In the genomic region with DNA sequence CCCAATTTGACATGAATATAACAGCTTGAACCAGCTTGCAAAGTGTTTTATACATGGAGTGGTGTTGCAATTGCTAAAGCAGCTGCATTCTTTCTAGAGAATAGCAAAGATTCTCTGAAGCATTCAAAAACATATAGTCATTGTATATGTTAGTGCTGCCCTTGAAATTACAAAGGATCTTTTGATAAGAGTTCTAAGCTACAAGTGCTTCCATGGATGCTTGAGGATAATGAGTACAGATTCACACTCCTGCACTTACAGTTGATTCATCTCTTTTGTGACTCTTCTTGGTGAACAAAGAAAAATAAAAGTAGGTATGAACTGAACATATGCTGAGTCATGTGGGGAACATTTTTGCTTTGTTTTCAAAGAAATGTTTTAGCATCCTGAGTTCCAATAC, we compare ENCODE assay signal across 15 cellular contexts.
DNase-seq lines count a peak whose midpoint lies in the region; ATAC-seq, FAIRE-seq and TF ChIP-seq lines count a peak whose summit lies in the region.
"Had no signal": no experiment of that assay in that cellular context is flagged by ENCODE, and none has a peak within 500 bp of the region (broad histone marks: within the 10 kb centered on the region; RNA-seq: fewer than 3 reads in every experiment).

No MANE protein-coding gene starts in this region.

- no peaks in the 10 kb centered on the region for H3K79me2 ChIP-seq in HepG2 (ENCODE audit: insufficient read depth, low read length)

- no peak overlapping the region for H3K4me3 ChIP-seq in HepG2 (replicated peaks in 1 of 3; ENCODE audit: insufficient read depth in 1 of 3, low read depth in 2 of 3, low read length in 3 of 3)
- H3K4me3 ChIP-seq in right lobe of liver: no peak overlapping the region
- H3K4me3 ChIP-seq in fibroblast of mammary gland (ENCODE audit: control insufficient read depth, low read depth, low read length): no peak overlapping the region
- H3K4me3 ChIP-seq: SJCRH30 had no signal

- intact Hi-C loops in HepG2 (cut with micrococcal nuclease; ENCODE audit: unreplicated experiment) (no loop called here), right lobe of liver (cut with DNase I) (no loop called here), left cardiac atrium (cut with DNase I) (no loop called here)

- no peaks in the 10 kb centered on the region for H3K36me3 ChIP-seq in HepG2 (replicated peaks in 1 of 2; ENCODE audit: control insufficient read depth in 1 of 2, insufficient read depth in 2 of 2, low read length in 2 of 2)
- H3K36me3 ChIP-seq in right lobe of liver: no peaks in the 10 kb centered on the region
- H3K36me3 ChIP-seq: SJCRH30 had no signal

- TF ChIP-seq POLR2A in HepG2 (IDR thresholded peaks at IDR 0.05; ENCODE audit: insufficient read depth in 1 of 2, low read depth in 2 of 2, low read length in 2 of 2) (no peak), right lobe of liver (IDR thresholded peaks at IDR 0.05) (no peak)

- H3K27me3 ChIP-seq in HepG2 (ENCODE audit: control insufficient read depth in 1 of 2, insufficient read depth in 2 of 2, low read length in 2 of 2) (no peaks in the 10 kb centered on the region), right lobe of liver (no peaks in the 10 kb centered on the region)
- H3K27me3 ChIP-seq: SJCRH30 had no signal

- peaks cover 5% of the 10 kb centered on the region; the same call in 1 of the 2 replicates for H3K9me3 ChIP-seq in HepG2 (ENCODE audit: low read length)
- peaks cover 0 to 2% (median 0%) of the 10 kb centered on the region in 4 donors for H3K9me3 ChIP-seq in right lobe of liver
- H3K9me3 ChIP-seq: SJCRH30 had no signal

- TF ChIP-seq EP300 in HepG2 (IDR thresholded peaks at IDR 0.05; ENCODE audit: low read depth in 2 of 2, low read length in 2 of 2): no peak
- TF ChIP-seq EP300 in HepG2 (CRISPR knock-in tag; IDR thresholded peaks at IDR 0.05; ENCODE audit: borderline replicate concordance): no peak

- DNase-seq in HepG2 (ENCODE audit: low spot score) (no peak), right lobe of liver (no peak), SK-MEL-5 (ENCODE audit: low read depth, low spot score) (peak; percentile 76), fibroblast of mammary gland (ENCODE audit: low read depth) (peak; percentile 55), SIG-M5 treated with dmso at 0.1 percent for 504 hours (lab: John Stamatoyannopoulos, UW; ENCODE audit: unreplicated experiment) (no peak), cortex of kidney (lab: John Stamatoyannopoulos, UW) (no peak), NCI-H774 (lab: John Stamatoyannopoulos, UW) (no peak), left cardiac atrium (no peak)
- DNase-seq: ACHN; activated CD8-positive, alpha-beta T cell treated with anti-CD3 and anti-CD28 coated beads, Interleukin-2, amount 10 ng/mL, durations not matched to agents 7 days and 5 days; DMS53; NCI-H1694; SJCRH30; stimulated activated CD4-positive, alpha-beta T cell treated with anti-CD3 and anti-CD28 coated beads, Interleukin-15, amount 100 ng/mL, for 24 hours had no signal

- POLR2A ChIA-PET in HepG2 (lab: Yijun Ruan, JAX): no interaction called here

- H3K27ac ChIP-seq in HepG2 (ENCODE audit: extremely low read length, insufficient read depth, low read length) (no peak overlapping the region), right lobe of liver (no peak overlapping the region)
- H3K27ac ChIP-seq: SJCRH30 had no signal

- BruUV-seq in HepG2 (replicated peaks; lab: Mats Ljungman, UMichigan): no TSS peak

- CTCF ChIA-PET in HepG2 (lab: Yijun Ruan, JAX; ENCODE audit: low intra/inter-chr PET ratio, low total read pairs): no interaction called here

- TF ChIP-seq CTCF in HepG2 (CRISPR knock-in tag; IDR thresholded peaks at IDR 0.05) (no peak), right lobe of liver (IDR thresholded peaks at IDR 0.05) (no peak), fibroblast of mammary gland (conservative IDR thresholded peaks at IDR 0.05; ENCODE audit: control insufficient read depth, insufficient read depth, low read depth, low read length) (no peak)

- no peak overlapping the region for H3K9ac ChIP-seq in HepG2 (ENCODE audit: insufficient read depth, low read depth, low read length)

- in situ Hi-C loops in HepG2 (cut with HindIII; ENCODE audit: extremely low pct_ligation_motif_present, low pct_unique_long_range_greater_than_20kb) (no loop called here), SK-MEL-5 (cut with HindIII; ENCODE audit: low pct_unique_long_range_greater_than_20kb, low sequenced_read_pairs) (no loop called here)

- ATAC-seq in HepG2 (no peak), right lobe of liver (no peak), left cardiac atrium (no peak)
- ATAC-seq: activated CD8-positive, alpha-beta T cell treated with anti-CD3 and anti-CD28 coated beads, Interleukin-2, amount 10 ng/mL, durations not matched to agents 7 days and 5 days had no signal

- no peak for TF ChIP-seq RAD21 in HepG2 (CRISPR knock-in tag; IDR thresholded peaks at IDR 0.05)

- FAIRE-seq in HepG2 (lab: Jason Lieb, UNC): no peak
- FAIRE-seq: endometrium had no signal

- no peak overlapping the region for H3K4me2 ChIP-seq in HepG2 (ENCODE audit: low read depth, low read length)

- no peak overlapping the region for H2AFZ ChIP-seq in HepG2 (ENCODE audit: low read length)

- H3K4me1 ChIP-seq in HepG2 (ENCODE audit: insufficient read depth, low read length): no peaks in the 10 kb centered on the region
- H3K4me1 ChIP-seq in right lobe of liver: no peaks in the 10 kb centered on the region
- H3K4me1 ChIP-seq: SJCRH30 had no signal

- no peaks in the 10 kb centered on the region for H4K20me1 ChIP-seq in HepG2 (ENCODE audit: insufficient read depth, low read length)

TF ChIP-seq in HepG2, 621 proteins besides CTCF, POLR2A, EP300 and RAD21:
- no peak for TF ChIP-seq MIER2 (CRISPR knock-in tag; IDR thresholded peaks at IDR 0.05)
- TF ChIP-seq NFE2L2 (IDR thresholded peaks at IDR 0.05; ENCODE audit: low read length): peak; percentile 67
- no peak for TF ChIP-seq HOXA7 (CRISPR knock-in tag; IDR thresholded peaks at IDR 0.05)
- TF ChIP-seq, protein P1, sequence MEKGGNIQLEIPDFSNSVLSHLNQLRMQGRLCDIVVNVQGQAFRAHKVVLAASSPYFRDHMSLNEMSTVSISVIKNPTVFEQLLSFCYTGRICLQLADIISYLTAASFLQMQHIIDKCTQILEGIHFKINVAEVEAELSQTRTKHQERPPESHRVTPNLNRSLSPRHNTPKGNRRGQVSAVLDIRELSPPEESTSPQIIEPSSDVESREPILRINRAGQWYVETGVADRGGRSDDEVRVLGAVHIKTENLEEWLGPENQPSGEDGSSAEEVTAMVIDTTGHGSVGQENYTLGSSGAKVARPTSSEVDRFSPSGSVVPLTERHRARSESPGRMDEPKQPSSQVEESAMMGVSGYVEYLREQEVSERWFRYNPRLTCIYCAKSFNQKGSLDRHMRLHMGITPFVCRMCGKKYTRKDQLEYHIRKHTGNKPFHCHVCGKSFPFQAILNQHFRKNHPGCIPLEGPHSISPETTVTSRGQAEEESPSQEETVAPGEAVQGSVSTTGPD (CRISPR knock-in tag; IDR thresholded peaks at IDR 0.05): no peak
- TF ChIP-seq, protein P2, sequence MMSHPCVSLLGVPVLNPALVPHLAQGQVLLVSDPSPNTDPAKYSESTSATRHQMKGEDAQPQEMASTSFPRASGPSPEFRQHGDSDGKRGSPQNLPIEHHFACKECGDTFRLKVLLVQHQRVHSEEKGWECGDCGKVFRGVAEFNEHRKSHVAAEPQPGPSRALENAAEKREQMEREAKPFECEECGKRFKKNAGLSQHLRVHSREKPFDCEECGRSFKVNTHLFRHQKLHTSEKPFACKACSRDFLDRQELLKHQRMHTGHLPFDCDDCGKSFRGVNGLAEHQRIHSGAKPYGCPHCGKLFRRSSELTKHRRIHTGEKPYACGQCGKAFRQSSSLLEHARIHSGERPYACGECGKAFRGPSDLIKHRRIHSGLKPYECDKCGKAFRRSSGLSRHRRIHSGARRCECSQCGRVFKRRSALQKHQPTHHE (CRISPR knock-in tag; IDR thresholded peaks at IDR 0.05; ENCODE audit: borderline replicate concordance): no peak

Comparison
In these comparisons a context has a peak if more than half of its experiments do, and no peak if none do; other contexts are left out.
1. DNase-seq: peak in SK-MEL-5 (single experiment) and fibroblast of mammary gland (single experiment); none in HepG2 (single experiment), right lobe of liver (0 of 3), SIG-M5 treated with dmso at 0.1 percent for 504 hours (single experiment), cortex of kidney (single experiment), NCI-H774 (single experiment) and left cardiac atrium (single experiment).